In genomic region chr17:65231086-65231485, GRCh38 we compare ENCODE assay signal across 13 cellular contexts.
DNase-seq lines count a peak whose midpoint lies in the region; ATAC-seq and TF ChIP-seq lines count a peak whose summit lies in the region.
"Had no signal": no experiment of that assay in that cellular context is flagged by ENCODE, and none has a peak within 500 bp of the region (broad histone marks: within the 10 kb centered on the region; RNA-seq: fewer than 3 reads in every experiment).

No MANE protein-coding gene starts in this region.

- H3K9me3 Mint-ChIP-seq in activated T-helper 2 cell treated with anti-CD3 and anti-CD28 coated beads, Interferon-gamma antibody, Interleukin-2, Interleukin-4, amounts not matched to agents 10 μg/mL and 5 μg/mL and 100 μg/mL, durations not matched to agents 14 hours and 24 hours and 36 hours: peaks cover 3% of the 10 kb centered on the region
- peaks cover 3% of the 10 kb centered on the region for H3K9me3 Mint-ChIP-seq in activated naive CD8-positive, alpha-beta T cell treated with anti-CD3 and anti-CD28 coated beads, Interleukin-2, amount 50 U/mL, for 24 hours

- no peak overlapping the region for H2BK15ac ChIP-seq in mesendoderm (replicated peaks; ENCODE audit: low read depth)

- peak; percentile 49 for DNase-seq in Karpas-422
- DNase-seq in activated T-helper 2 cell treated with anti-CD3 and anti-CD28 coated beads, Interferon-gamma antibody, Interleukin-2, Interleukin-4, amounts not matched to agents 10 μg/mL and 5 μg/mL and 100 μg/mL, durations not matched to agents 14 hours and 24 hours and 36 hours (ENCODE audit: low spot score): no peak
- peak; percentile 66 for DNase-seq in mesendoderm
- no peak for DNase-seq in 8988T
- DNase-seq in activated naive CD8-positive, alpha-beta T cell treated with anti-CD3 and anti-CD28 coated beads, Interleukin-2, amount 50 U/mL, for 24 hours: no peak
- no peak for DNase-seq in CD1c-positive myeloid dendritic cell (ENCODE audit: extremely low spot score)
- DNase-seq: GOT3 had no signal

- H3K4me3 Mint-ChIP-seq in activated T-helper 2 cell treated with anti-CD3 and anti-CD28 coated beads, Interferon-gamma antibody, Interleukin-2, Interleukin-4, amounts not matched to agents 10 μg/mL and 5 μg/mL and 100 μg/mL, durations not matched to agents 14 hours and 24 hours and 36 hours (ENCODE audit: low read depth): no peak overlapping the region
- H3K4me3 Mint-ChIP-seq in activated naive CD8-positive, alpha-beta T cell treated with anti-CD3 and anti-CD28 coated beads, Interleukin-2, amount 50 U/mL, for 24 hours: no peak overlapping the region
- H3K4me3 Mint-ChIP-seq: nephron had no signal

- H3K36me3 Mint-ChIP-seq in activated T-helper 2 cell treated with anti-CD3 and anti-CD28 coated beads, Interferon-gamma antibody, Interleukin-2, Interleukin-4, amounts not matched to agents 10 μg/mL and 5 μg/mL and 100 μg/mL, durations not matched to agents 14 hours and 24 hours and 36 hours (ENCODE audit: low read depth): no peaks in the 10 kb centered on the region
- H3K36me3 Mint-ChIP-seq in activated naive CD8-positive, alpha-beta T cell treated with anti-CD3 and anti-CD28 coated beads, Interleukin-2, amount 50 U/mL, for 24 hours (ENCODE audit: low read depth): no peaks in the 10 kb centered on the region

- no peak overlapping the region for H3K4ac ChIP-seq in mesendoderm (ENCODE audit: low read depth, low read length)

- H3K56ac ChIP-seq in mesendoderm (ENCODE audit: low read length): no peak overlapping the region

- H2BK120ac ChIP-seq in mesendoderm (ENCODE audit: low read depth, low read length): no peak overlapping the region

- H3K4me3 ChIP-seq in Karpas-422 (ENCODE audit: low read length): no peak overlapping the region
- H3K4me3 ChIP-seq in mesendoderm (ENCODE audit: low read length): no peak overlapping the region
- H3K4me3 ChIP-seq: BLaER1, coronary artery, vagina had no signal

- no peaks in the 10 kb centered on the region for H3K4me1 ChIP-seq in Karpas-422 (ENCODE audit: low read length)
- H3K4me1 ChIP-seq in mesendoderm (ENCODE audit: control insufficient read depth, low read depth, low read length): peaks cover 10% of the 10 kb centered on the region

- H3K27me3 Mint-ChIP-seq in activated T-helper 2 cell treated with anti-CD3 and anti-CD28 coated beads, Interferon-gamma antibody, Interleukin-2, Interleukin-4, amounts not matched to agents 10 μg/mL and 5 μg/mL and 100 μg/mL, durations not matched to agents 14 hours and 24 hours and 36 hours (ENCODE audit: low read depth): no peaks in the 10 kb centered on the region
- peaks cover 21% of the 10 kb centered on the region for H3K27me3 Mint-ChIP-seq in activated naive CD8-positive, alpha-beta T cell treated with anti-CD3 and anti-CD28 coated beads, Interleukin-2, amount 50 U/mL, for 24 hours

- TF ChIP-seq CTCF in GM12872 (IDR thresholded peaks at IDR 0.05; ENCODE audit: insufficient read depth, low read depth, low read length): peak; percentile 26; the same call in 1 of the 3 replicates

- intact Hi-C loops in activated T-helper 2 cell treated with anti-CD3 and anti-CD28 coated beads, Interferon-gamma antibody, Interleukin-2, Interleukin-4, amounts not matched to agents 10 μg/mL and 5 μg/mL and 100 μg/mL, durations not matched to agents 14 hours and 24 hours and 36 hours (cut with micrococcal nuclease): loop anchor here (1.0 kb wide), 2 partner anchors 757 to 934 kb away; no protein-coding TSS in a partner anchor

- ATAC-seq in activated naive CD8-positive, alpha-beta T cell treated with anti-CD3 and anti-CD28 coated beads, Interleukin-2, amount 50 U/mL, for 24 hours: no peak

- WGBS in mesendoderm (ENCODE audit: extremely low coverage, insufficient coverage, low lambda C conversion rate): no CpG with 5 or more reads among the region's 5 CpGs

- no peaks in the 10 kb centered on the region for H4K20me1 ChIP-seq in Karpas-422 (ENCODE audit: insufficient read depth, low read depth, low read length)
- H4K20me1 ChIP-seq: BLaER1 had no signal

- no peaks in the 10 kb centered on the region for H3K36me3 ChIP-seq in Karpas-422 (ENCODE audit: insufficient read depth, low read length)
- H3K36me3 ChIP-seq in mesendoderm (ENCODE audit: control insufficient read depth, insufficient read depth, low read length): no peaks in the 10 kb centered on the region
- H3K36me3 ChIP-seq: BLaER1, vagina had no signal

- no peak overlapping the region for H3K23ac ChIP-seq in mesendoderm (ENCODE audit: low read length)

- H4K5ac ChIP-seq in mesendoderm (ENCODE audit: low read length): no peak overlapping the region

- H3K9ac ChIP-seq in Karpas-422 (ENCODE audit: low read length): no peak overlapping the region
- no peak overlapping the region for H3K9ac ChIP-seq in mesendoderm (ENCODE audit: low read length)
- H3K9ac ChIP-seq: BLaER1 had no signal

- H3K18ac ChIP-seq in mesendoderm (ENCODE audit: low read length): no peak overlapping the region

- no peaks in the 10 kb centered on the region for H3K27me3 ChIP-seq in Karpas-422 (ENCODE audit: low read length)
- no peaks in the 10 kb centered on the region for H3K27me3 ChIP-seq in mesendoderm (ENCODE audit: insufficient read depth, low read length, poor library complexity)
- H3K27me3 ChIP-seq: BLaER1, vagina had no signal

- no peaks in the 10 kb centered on the region for H3K9me2 ChIP-seq in Karpas-422 (replicated peaks; ENCODE audit: insufficient read depth, low read length)

- no peaks in the 10 kb centered on the region for H3K9me3 ChIP-seq in Karpas-422 (ENCODE audit: low read length)
- H3K9me3 ChIP-seq: vagina had no signal

- peaks cover 68% of the 10 kb centered on the region for H3K4me1 Mint-ChIP-seq in activated T-helper 2 cell treated with anti-CD3 and anti-CD28 coated beads, Interferon-gamma antibody, Interleukin-2, Interleukin-4, amounts not matched to agents 10 μg/mL and 5 μg/mL and 100 μg/mL, durations not matched to agents 14 hours and 24 hours and 36 hours (ENCODE audit: low read depth)
- H3K4me1 Mint-ChIP-seq in activated naive CD8-positive, alpha-beta T cell treated with anti-CD3 and anti-CD28 coated beads, Interleukin-2, amount 50 U/mL, for 24 hours: peaks cover 39% of the 10 kb centered on the region

- H2BK5ac ChIP-seq in mesendoderm (ENCODE audit: low read length): no peak overlapping the region

- no peaks in the 10 kb centered on the region for H3K79me2 ChIP-seq in Karpas-422 (ENCODE audit: low read length)
- H3K79me2 ChIP-seq in mesendoderm (ENCODE audit: control insufficient read depth, insufficient read depth, low read length): no peaks in the 10 kb centered on the region

- no peak overlapping the region for H2AFZ ChIP-seq in Karpas-422 (ENCODE audit: low read length)

- H3K79me1 ChIP-seq in mesendoderm (ENCODE audit: low read length): no peaks in the 10 kb centered on the region

- H3K27ac ChIP-seq in Karpas-422 (ENCODE audit: low read length) (no peak overlapping the region), mesendoderm (ENCODE audit: low read depth, low read length) (no peak overlapping the region)
- H3K27ac ChIP-seq: BLaER1, coronary artery, vagina had no signal

- no peak overlapping the region for H3K4me2 ChIP-seq in Karpas-422 (ENCODE audit: low read depth, low read length, poor library complexity, severe bottlenecking)
- no peak overlapping the region for H3K4me2 ChIP-seq in mesendoderm (ENCODE audit: low read length)
- H3K4me2 ChIP-seq: BLaER1 had no signal

- no peak overlapping the region for H4K8ac ChIP-seq in mesendoderm (ENCODE audit: low read depth, low read length)

- peak overlapping the region; percentile 19 for H3K27ac Mint-ChIP-seq in activated T-helper 2 cell treated with anti-CD3 and anti-CD28 coated beads, Interferon-gamma antibody, Interleukin-2, Interleukin-4, amounts not matched to agents 10 μg/mL and 5 μg/mL and 100 μg/mL, durations not matched to agents 14 hours and 24 hours and 36 hours
- no peak overlapping the region for H3K27ac Mint-ChIP-seq in activated naive CD8-positive, alpha-beta T cell treated with anti-CD3 and anti-CD28 coated beads, Interleukin-2, amount 50 U/mL, for 24 hours
- H3K27ac Mint-ChIP-seq: progenitor cell of endocrine pancreas had no signal

- H2AK5ac ChIP-seq in mesendoderm (ENCODE audit: low read length): no peak overlapping the region

Comparison
In these comparisons a context has a peak if more than half of its experiments do, and no peak if none do; other contexts are left out.
1. DNase-seq: peak in Karpas-422 (single experiment) and mesendoderm (single experiment); none in activated T-helper 2 cell treated with anti-CD3 and anti-CD28 coated beads, Interferon-gamma antibody, Interleukin-2, Interleukin-4, amounts not matched to agents 10 μg/mL and 5 μg/mL and 100 μg/mL, durations not matched to agents 14 hours and 24 hours and 36 hours (single experiment), 8988T (single experiment), activated naive CD8-positive, alpha-beta T cell treated with anti-CD3 and anti-CD28 coated beads, Interleukin-2, amount 50 U/mL, for 24 hours (single experiment) and CD1c-positive myeloid dendritic cell (single experiment).